ENCODE assay signal across 11 cellular contexts in the genomic region with DNA sequence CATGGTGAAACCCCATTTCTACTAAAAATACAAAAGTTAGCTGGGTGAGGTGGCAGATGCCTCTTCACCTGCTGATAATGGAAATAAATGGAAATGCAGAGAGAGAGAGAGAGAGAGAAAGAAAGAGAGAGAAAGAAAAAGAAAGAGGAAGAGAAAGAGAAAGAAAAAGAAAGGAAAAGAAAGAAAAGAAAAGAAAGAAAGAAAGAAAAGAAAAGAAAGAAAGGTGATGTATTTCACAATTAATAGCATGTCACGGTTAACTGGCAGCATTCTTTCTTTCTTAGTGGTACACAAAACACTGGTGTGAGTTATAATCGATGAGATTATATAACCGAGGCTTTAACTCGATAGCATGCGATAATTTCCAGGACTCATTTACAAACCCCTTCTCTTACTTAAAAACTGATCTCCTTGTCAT. TPM values are rescaled to one million over a fixed set of nuclear protein-coding genes. Genes with fewer than 3 reads are reported as not detected.
DNase-seq lines count a peak whose midpoint lies in the region; ATAC-seq, FAIRE-seq and TF ChIP-seq lines count a peak whose summit lies in the region.
"Had no signal": no experiment of that assay in that cellular context is flagged by ENCODE, and none has a peak within 500 bp of the region (broad histone marks: within the 10 kb centered on the region; RNA-seq: fewer than 3 reads in every experiment).

No MANE protein-coding gene starts in this region.

- H3K9ac ChIP-seq in astrocyte (ENCODE audit: low read length) (peak overlapping the region; percentile 17), mucosa of stomach (ENCODE audit: low read length) (peak overlapping the region; percentile 32)
- H3K9ac ChIP-seq: BLaER1 had no signal

- H4K20me1 ChIP-seq in astrocyte (ENCODE audit: insufficient read depth, low read length) = peaks cover 18% of the 10 kb centered on the region
- H4K20me1 ChIP-seq: BLaER1 had no signal

- peaks cover 19% of the 10 kb centered on the region for H3K4me1 Mint-ChIP-seq in astrocyte (ENCODE audit: low read depth, unreplicated experiment)

- no peak overlapping the region for H2AFZ ChIP-seq in astrocyte (ENCODE audit: low read depth, low read length)

- H3K27ac Mint-ChIP-seq in astrocyte (ENCODE audit: unreplicated experiment) = no peak overlapping the region
- H3K27ac Mint-ChIP-seq: dendritic cell treated with granulocyte-macrophage colony-stimulating factor and Interleukin-4, amounts not matched to agents 40 ng/mL and 50 ng/mL, for 4 days had no signal

- peak overlapping the region; percentile 18 for H3K4me3 ChIP-seq in AG10803 (ENCODE audit: low read length)
- no peak overlapping the region for H3K4me3 ChIP-seq in astrocyte (ENCODE audit: insufficient read depth, low read depth, low read length)
- no peak overlapping the region for H3K4me3 ChIP-seq in mucosa of stomach (ENCODE audit: low read length)
- no peak overlapping the region for H3K4me3 ChIP-seq in thyroid gland (replicated peaks in 1 of 3)
- H3K4me3 ChIP-seq: BLaER1, sigmoid colon had no signal

- H3K27me3 ChIP-seq in astrocyte (ENCODE audit: insufficient read depth, low read length) (no peaks in the 10 kb centered on the region), mucosa of stomach (ENCODE audit: control insufficient read depth, insufficient read depth, low read length) (no peaks in the 10 kb centered on the region), thyroid gland (no peaks in the 10 kb centered on the region)
- H3K27me3 ChIP-seq: BLaER1, sigmoid colon had no signal

- peaks cover 23% of the 10 kb centered on the region for H3K36me3 Mint-ChIP-seq in astrocyte (ENCODE audit: low read depth, unreplicated experiment)

- H3K4me1 ChIP-seq in astrocyte (ENCODE audit: insufficient read depth, low read length) = peaks cover 6% of the 10 kb centered on the region
- peaks cover 17% of the 10 kb centered on the region for H3K4me1 ChIP-seq in mucosa of stomach (ENCODE audit: control insufficient read depth, insufficient read depth, low read length)
- H3K4me1 ChIP-seq in thyroid gland = peaks cover 32 to 33% of the 10 kb centered on the region in 2 donors

- no peak for FAIRE-seq in astrocyte (lab: Jason Lieb, UNC)

- intact Hi-C loops in thyroid gland (cut with DNase I) = no loop called here

- H3K36me3 ChIP-seq in astrocyte (ENCODE audit: insufficient read depth, low read length) = peaks cover 5% of the 10 kb centered on the region
- H3K36me3 ChIP-seq in mucosa of stomach (ENCODE audit: control insufficient read depth, insufficient read depth, low read length) = no peaks in the 10 kb centered on the region
- no peaks in the 10 kb centered on the region for H3K36me3 ChIP-seq in thyroid gland

- TF ChIP-seq POLR2A in GM18505 (IDR thresholded peaks at IDR 0.05; ENCODE audit: borderline replicate concordance, extremely low read depth, insufficient read depth, insufficient read length) = no peak
- no peak for TF ChIP-seq POLR2A in thyroid gland (IDR thresholded peaks at IDR 0.05)

- no peaks in the 10 kb centered on the region for H3K27me3 Mint-ChIP-seq in astrocyte (ENCODE audit: low read depth, unreplicated experiment)
- H3K27me3 Mint-ChIP-seq: dendritic cell treated with granulocyte-macrophage colony-stimulating factor and Interleukin-4, amounts not matched to agents 40 ng/mL and 50 ng/mL, for 4 days had no signal

- H3K4me2 ChIP-seq in astrocyte (ENCODE audit: low read length) = peak overlapping the region; percentile 62

- no peaks in the 10 kb centered on the region for H3K9me3 ChIP-seq in astrocyte (ENCODE audit: insufficient read depth, low read depth, low read length)
- H3K9me3 ChIP-seq in mucosa of stomach (ENCODE audit: control insufficient read depth, low read length) = no peaks in the 10 kb centered on the region
- no peaks in the 10 kb centered on the region for H3K9me3 ChIP-seq in thyroid gland
- H3K9me3 ChIP-seq: BLaER1, sigmoid colon had no signal

- ATAC-seq in GM18505 (IDR thresholded peaks at IDR 0.05; ENCODE audit: unreplicated experiment) = no peak

- DNase-seq in AG10803 (ENCODE audit: low read depth) = no peak
- no peak for DNase-seq in astrocyte (ENCODE audit: low read depth)
- no peak for DNase-seq in NCI-H1092 treated with DMSO at 0.1 percent for 48 hours (lab: John Stamatoyannopoulos, UW)
- DNase-seq in thyroid gland = no peak
- DNase-seq: immature natural killer cell, NCI-H226, sigmoid colon had no signal

- peak overlapping the region; percentile 80 for H3K4me3 Mint-ChIP-seq in astrocyte (ENCODE audit: unreplicated experiment)
- H3K4me3 Mint-ChIP-seq: dendritic cell treated with granulocyte-macrophage colony-stimulating factor and Interleukin-4, amounts not matched to agents 40 ng/mL and 50 ng/mL, for 4 days had no signal

- no peaks in the 10 kb centered on the region for H3K9me3 Mint-ChIP-seq in astrocyte (ENCODE audit: unreplicated experiment)
- H3K9me3 Mint-ChIP-seq: dendritic cell treated with granulocyte-macrophage colony-stimulating factor and Interleukin-4, amounts not matched to agents 40 ng/mL and 50 ng/mL, for 4 days; immature natural killer cell had no signal

- H3K27ac ChIP-seq in astrocyte (ENCODE audit: low read depth, low read length) (no peak overlapping the region), thyroid gland (no peak overlapping the region)
- H3K27ac ChIP-seq: BLaER1, sigmoid colon had no signal

- H3K79me2 ChIP-seq in astrocyte (ENCODE audit: insufficient read depth, low read length) = peaks cover 58% of the 10 kb centered on the region

- TF ChIP-seq CTCF in AG10803 (conservative IDR thresholded peaks at IDR 0.05; ENCODE audit: low read length) (no peak), astrocyte (IDR thresholded peaks at IDR 0.05; ENCODE audit: insufficient read depth, low read depth, low read length) (no peak), thyroid gland (IDR thresholded peaks at IDR 0.05) (no peak)

- 84 to 87% methylated on average over 5 of the region's 5 CpGs for WGBS in thyroid gland, 2 donors

RNA-seq across cellular contexts. Expression of a gene that starts 3.2 kb away (rescaled TPM):
- 56.8 and 61.3 TPM in 2 replicates for total RNA-seq in astrocyte
- total RNA-seq in thyroid gland = 100 to 1,000 TPM in 1 of 4 donors, 10 to 100 TPM in 3; 59.6 to 102 (median 75.5) TPM

RNA-seq across cellular contexts. Expression of a gene that starts 3.3 kb away (rescaled TPM):
- total RNA-seq in astrocyte (17.7 and 19.0 TPM in 2 replicates), thyroid gland (10 to 100 TPM in 3 of 4 donors, 1 to 10 TPM in 1; 9.5 to 24.2 (median 15.3) TPM)

RNA-seq across cellular contexts. Expression of a gene that starts 24.9 kb away (rescaled TPM):
- total RNA-seq in astrocyte = 5.0 and 7.5 TPM in 2 replicates
- total RNA-seq in thyroid gland = 1 to 10 TPM; 3.1 to 9.7 (median 9.3) TPM

RNA-seq across cellular contexts. Expression of a gene that starts 34.9 kb away (rescaled TPM):
- total RNA-seq in astrocyte (5.1 and 5.2 TPM in 2 replicates), thyroid gland (10 to 100 TPM; 41.7 to 49.7 (median 43.4) TPM)

RNA-seq across cellular contexts. Expression of a gene that starts 51.3 kb away (rescaled TPM):
- total RNA-seq in astrocyte (not detected in 2 replicates), thyroid gland (10 to 100 TPM; 14.8 to 33.4 (median 23.3) TPM)
